Comparison of ENCODE assay signal across 9 cellular contexts in genomic region chr6:56841751-56842150, GRCh38.
DNase-seq lines count a peak whose midpoint lies in the region; ATAC-seq and TF ChIP-seq lines count a peak whose summit lies in the region.
"Had no signal": no experiment of that assay in that cellular context is flagged by ENCODE, and none has a peak within 500 bp of the region (broad histone marks: within the 10 kb centered on the region; RNA-seq: fewer than 3 reads in every experiment).

No MANE protein-coding gene starts in this region.

- peak overlapping the region; percentile 87 to 91; a peak in 3 of 4 replicates for H3K4me3 ChIP-seq in HCT116 (replicated peaks in 1 of 2; ENCODE audit: low read depth in 1 of 2, low read length in 2 of 2)
- H3K4me3 ChIP-seq in astrocyte of the cerebellum (ENCODE audit: low read depth, low read length) = peak overlapping the region; percentile 69
- peak overlapping the region; percentile 94 for H3K4me3 ChIP-seq in iPS-20b (ENCODE audit: low read length)
- peak overlapping the region; percentile 91 for H3K4me3 ChIP-seq in thoracic aorta

- TF ChIP-seq CTCF in HCT116 (IDR thresholded peaks at IDR 0.05 in 2 of 3, conservative IDR thresholded peaks at IDR 0.05 in 1 of 3; ENCODE audit: borderline replicate concordance in 1 of 3, insufficient read depth in 1 of 3, low read depth in 2 of 3, low read length in 2 of 3) (no peak), astrocyte of the cerebellum (IDR thresholded peaks at IDR 0.05; ENCODE audit: low read depth, low read length, missing control alignments) (no peak), thoracic aorta (IDR thresholded peaks at IDR 0.05) (no peak)

- no TSS peak for BruUV-seq in HCT116 (replicated peaks; lab: Mats Ljungman, UMichigan)

- RAD21 ChIA-PET in HCT116 (lab: Charles Lee; ENCODE audit: low non-redundant PET in 1 of 2, low total read pairs in 2 of 2, uncharacterized antibody in 2 of 2, unreplicated experiment in 2 of 2) = no interaction called here

- no peaks in the 10 kb centered on the region for H3K9me3 ChIP-seq in HCT116 (ENCODE audit: control insufficient read depth in 1 of 2, insufficient read depth in 1 of 2, low read depth in 1 of 2, low read length in 2 of 2)
- H3K9me3 ChIP-seq in iPS-20b (ENCODE audit: insufficient read depth, low read depth, low read length) = no peaks in the 10 kb centered on the region
- no peaks in the 10 kb centered on the region for H3K9me3 ChIP-seq in thoracic aorta

- H2AFZ ChIP-seq in HCT116 (ENCODE audit: low read depth, low read length, poor library complexity, severe bottlenecking) = no peak overlapping the region

- TF ChIP-seq POLR2A in HCT116 (IDR thresholded peaks at IDR 0.05; ENCODE audit: borderline replicate concordance, extremely low read depth, insufficient read depth, insufficient read length) = no peak

- ATAC-seq in HCT116 = no peak
- ATAC-seq in thoracic aorta (ENCODE audit: insufficient number of reproducible peaks, low FRiP score, low read depth) = no peak
- ATAC-seq: activated naive CD4-positive, alpha-beta T cell treated with anti-CD3 and anti-CD28 coated beads, Interleukin-2, amount 50 U/mL, for 72 hours had no signal

- POLR2A ChIA-PET in HCT116 (lab: Charles Lee) = no interaction called here

- peaks cover 69% of the 10 kb centered on the region for H3K79me2 ChIP-seq in HCT116 (ENCODE audit: insufficient read depth, low read length)

- in situ Hi-C loops in astrocyte of the cerebellum (cut with HindIII; ENCODE audit: low sequenced_read_pairs) = loop anchor here (25.0 kb wide), 1 partner anchor 129 kb away; no protein-coding TSS in a partner anchor

- no peaks in the 10 kb centered on the region for H3K27me3 ChIP-seq in HCT116 (ENCODE audit: insufficient read depth, low read length)
- no peaks in the 10 kb centered on the region for H3K27me3 ChIP-seq in iPS-20b (ENCODE audit: insufficient read depth, low read length)
- H3K27me3 ChIP-seq in thoracic aorta (replicated peaks; ENCODE audit: insufficient read depth) = no peaks in the 10 kb centered on the region
- H3K27me3 ChIP-seq: foreskin keratinocyte had no signal

- TF ChIP-seq RAD21 in HCT116 (IDR thresholded peaks at IDR 0.05; ENCODE audit: low read depth) = no peak

- peaks cover 38 to 53% of the 10 kb centered on the region in 2 experiments for H3K4me1 ChIP-seq in HCT116 (ENCODE audit: control insufficient read depth in 1 of 2, insufficient read depth in 2 of 2, low read length in 2 of 2)
- H3K4me1 ChIP-seq in iPS-20b (ENCODE audit: insufficient read depth, low read length) = peaks cover 36% of the 10 kb centered on the region
- peaks cover 23 to 46% of the 10 kb centered on the region in 2 donors for H3K4me1 ChIP-seq in thoracic aorta (ENCODE audit: control insufficient read depth in 1 of 2, low read depth in 2 of 2)

- peak overlapping the region; percentile 92 for H3K4me2 ChIP-seq in HCT116 (ENCODE audit: low read length)

- peak overlapping the region; percentile 82 for H3K9ac ChIP-seq in HCT116 (ENCODE audit: low read length)
- peak overlapping the region; percentile 87; the same call in 1 of the 2 replicates for H3K9ac ChIP-seq in iPS-20b (ENCODE audit: low read depth, low read length)

- H3K27ac ChIP-seq in HCT116 (ENCODE audit: low read depth, low read length) (peak overlapping the region; percentile 97; the same call in 1 of the 2 replicates), iPS-20b (ENCODE audit: low read length) (no peak overlapping the region), thoracic aorta (peak overlapping the region in 1 of 2 donors; percentile 65)
- H3K27ac ChIP-seq: foreskin keratinocyte had no signal

- CTCF ChIA-PET in HCT116 (lab: Charles Lee) = no interaction called here

- H4K20me1 ChIP-seq in HCT116 (ENCODE audit: insufficient read depth) = no peaks in the 10 kb centered on the region; the same call in 1 of the 2 replicates

- DNase-seq in HCT116 (ENCODE audit: low read depth, low spot score) (no peak), astrocyte of the cerebellum (ENCODE audit: low read depth) (no peak), thoracic aorta (ENCODE audit: low spot score) (no peak), inferior parietal cortex (ENCODE audit: extremely low spot score) (no peak), NCI-H510A (lab: John Stamatoyannopoulos, UW) (no peak)
- no peak for DNase-seq in stimulated activated CD4-positive, alpha-beta T cell treated with anti-CD3 and anti-CD28 coated beads, Interleukin-15, amount 100 ng/mL, for 24 hours
- DNase-seq: foreskin keratinocyte had no signal

- H3K36me3 ChIP-seq in HCT116 (ENCODE audit: control insufficient read depth in 1 of 2, insufficient read depth in 2 of 2, low read length in 2 of 2) = no peaks in the 10 kb centered on the region
- H3K36me3 ChIP-seq in iPS-20b (ENCODE audit: insufficient read depth, low read depth, low read length) = no peaks in the 10 kb centered on the region
- H3K36me3 ChIP-seq in thoracic aorta = no peaks in the 10 kb centered on the region

- intact Hi-C loops in HCT116 (cut with micrococcal nuclease) = loop anchor here (5.0 to 10.0 kb wide), 3 partner anchors 84 to 297 kb away; no protein-coding TSS in a partner anchor

- no peaks in the 10 kb centered on the region for H3K9me2 ChIP-seq in HCT116 (ENCODE audit: insufficient read depth)

TF ChIP-seq in HCT116, 20 proteins besides CTCF, POLR2A, EP300 and RAD21:
- TF ChIP-seq ZFX (IDR thresholded peaks at IDR 0.05) = no peak
- TF ChIP-seq SIN3A (IDR thresholded peaks at IDR 0.05; ENCODE audit: low read depth) = 0 out of 2 replicates have a peak, but pooled peaks have one; percentile 2
- TF ChIP-seq, protein P1, sequence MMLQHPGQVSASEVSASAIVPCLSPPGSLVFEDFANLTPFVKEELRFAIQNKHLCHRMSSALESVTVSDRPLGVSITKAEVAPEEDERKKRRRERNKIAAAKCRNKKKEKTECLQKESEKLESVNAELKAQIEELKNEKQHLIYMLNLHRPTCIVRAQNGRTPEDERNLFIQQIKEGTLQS (IDR thresholded peaks at IDR 0.05) = no peak
- TF ChIP-seq YY1 (IDR thresholded peaks at IDR 0.05; ENCODE audit: extremely low read depth, insufficient replicate concordance, low read depth, low read length) = no peak
